ENCODE assay signal across 8 cellular contexts in the genomic region with DNA sequence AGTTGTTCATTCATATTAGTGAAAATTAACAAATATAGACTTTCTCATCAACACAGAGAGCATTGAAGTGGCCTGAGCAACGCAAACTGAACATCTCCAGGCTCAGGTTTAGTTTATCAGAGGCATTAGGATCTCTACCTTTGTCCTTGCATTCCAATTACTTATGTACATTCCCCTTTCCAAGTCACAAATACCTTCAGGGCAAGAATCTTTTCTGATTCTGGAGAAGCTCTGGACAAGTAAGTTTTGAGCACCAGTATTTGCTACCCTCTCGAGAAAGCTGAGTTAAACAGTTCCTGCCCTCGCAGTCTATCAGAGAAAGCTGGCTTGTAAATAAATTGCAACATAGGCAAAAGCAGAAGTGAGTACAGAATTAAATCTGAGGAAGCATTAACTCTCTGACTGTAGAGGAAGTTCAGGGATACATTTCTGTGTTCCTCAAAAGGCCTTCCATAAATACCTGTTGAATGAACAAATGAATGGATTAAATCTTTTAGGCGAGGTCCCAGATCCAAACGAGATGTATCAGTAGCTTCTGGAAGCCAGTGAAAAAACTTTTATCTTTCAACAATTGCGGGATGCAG. TPM values are rescaled to one million over a fixed set of nuclear protein-coding genes. Genes with fewer than 3 reads are reported as not detected.
DNase-seq lines count a peak whose midpoint lies in the region; ATAC-seq and TF ChIP-seq lines count a peak whose summit lies in the region.

No MANE protein-coding gene starts in this region.

- H3K9me3 ChIP-seq in NT2/D1 (ENCODE audit: insufficient read depth, low read length), result no peaks in the 10 kb centered on the region
- no peaks in the 10 kb centered on the region for H3K9me3 ChIP-seq in colonic mucosa
- H3K9me3 ChIP-seq in muscle layer of duodenum (ENCODE audit: control insufficient read depth in 1 of 2, low read length in 2 of 2), result no peaks in the 10 kb centered on the region

- no peaks in the 10 kb centered on the region for H3K27me3 ChIP-seq in NT2/D1 (ENCODE audit: insufficient read depth, insufficient read length)
- no peaks in the 10 kb centered on the region for H3K27me3 ChIP-seq in colonic mucosa
- H3K27me3 ChIP-seq in muscle layer of duodenum (ENCODE audit: low read depth, low read length), result no peaks in the 10 kb centered on the region

- ATAC-seq in HG03135 (IDR thresholded peaks at IDR 0.05; ENCODE audit: unreplicated experiment), result no peak
- no peak for ATAC-seq in GM19452 (IDR thresholded peaks at IDR 0.05; ENCODE audit: unreplicated experiment)

- H3K4me3 ChIP-seq in GM12865 (ENCODE audit: low read depth, low read length), result peak overlapping the region; percentile 99
- peak overlapping the region; percentile 92 for H3K4me3 ChIP-seq in NT2/D1 (ENCODE audit: insufficient read length, low read depth)
- H3K4me3 ChIP-seq in colonic mucosa, result peak overlapping the region; percentile 77
- H3K4me3 ChIP-seq in muscle layer of duodenum (ENCODE audit: low read depth in 1 of 2, low read length in 2 of 2), result peak overlapping the region; percentile 80 to 90

- H3K36me3 ChIP-seq in NT2/D1 (ENCODE audit: insufficient read depth, insufficient read length, low read length) (peaks cover 4% of the 10 kb centered on the region), colonic mucosa (no peaks in the 10 kb centered on the region), muscle layer of duodenum (ENCODE audit: control insufficient read depth in 1 of 2, insufficient read depth in 2 of 2, low read length in 2 of 2) (no peaks in the 10 kb centered on the region)

- H3K9ac ChIP-seq in NT2/D1 (ENCODE audit: insufficient read length, low read depth), result peak overlapping the region; percentile 91
- H3K9ac ChIP-seq in colonic mucosa (ENCODE audit: low read depth in 2 of 2, low read length in 2 of 2), result peak overlapping the region; percentile 82 to 92

- no peaks in the 10 kb centered on the region for H3K4me1 ChIP-seq in NT2/D1 (ENCODE audit: insufficient read depth, insufficient read length)
- H3K4me1 ChIP-seq in colonic mucosa, result no peaks in the 10 kb centered on the region
- peaks cover 0 to 24% of the 10 kb centered on the region in 2 donors for H3K4me1 ChIP-seq in muscle layer of duodenum (ENCODE audit: control insufficient read depth in 1 of 2, insufficient read depth in 2 of 2, low read length in 2 of 2)

- intact Hi-C loops in colonic mucosa (cut with DNase I), result no loop called here

- H3K27ac ChIP-seq in colonic mucosa (peak overlapping the region; percentile 97), muscle layer of duodenum (ENCODE audit: low read length) (peak overlapping the region; percentile 92)

- TF ChIP-seq CTCF in GM12865 (IDR thresholded peaks at IDR 0.05; ENCODE audit: insufficient read depth, low read depth, low read length, missing control alignments), result no peak
- TF ChIP-seq CTCF in colonic mucosa (IDR thresholded peaks at IDR 0.05), result no peak

- peak; percentile 44 for DNase-seq in GM12865 (ENCODE audit: low read depth)
- DNase-seq in NT2/D1 (ENCODE audit: low read depth, low spot score), result no peak
- DNase-seq in colonic mucosa, result no peak
- DNase-seq in iPS-NIHi7 (ENCODE audit: extremely low spot score), result no peak
- DNase-seq in NCI-H345 (lab: John Stamatoyannopoulos, UW), result no peak

RNA-seq across cellular contexts. Expression of a gene that starts 1.2 kb away (rescaled TPM):
- 10 to 100 TPM in 1 of 2 donors, 1 to 10 TPM in 1; 9.9 to 21.2 TPM for total RNA-seq in colonic mucosa
